9 cellular contexts compared by ENCODE assay signal in genomic region chr1:1122078-1122811, GRCh38. TPM values are rescaled to one million over a fixed set of nuclear protein-coding genes. Genes with fewer than 3 reads are reported as not detected.
DNase-seq lines count a peak whose midpoint lies in the region; ATAC-seq and TF ChIP-seq lines count a peak whose summit lies in the region.
"Had no signal": no experiment of that assay in that cellular context is flagged by ENCODE, and none has a peak within 500 bp of the region (broad histone marks: within the 10 kb centered on the region; RNA-seq: fewer than 3 reads in every experiment).

No MANE protein-coding gene starts in this region.

- intact Hi-C loops in OCI-LY7 (cut with micrococcal nuclease; ENCODE audit: unreplicated experiment) (loop anchor here (1.0 to 2.0 kb wide), 3 partner anchors 91 to 171 kb away; no protein-coding TSS in a partner anchor), esophagus squamous epithelium (cut with DNase I) (loop anchor here (5.0 to 10.0 kb wide), 2 partner anchors 123 to 170 kb away; partner anchors contain the start of gene C1QTNF12)

- H3K79me2 ChIP-seq in OCI-LY7 (ENCODE audit: insufficient read depth, low read depth, low read length), result no peaks in the 10 kb centered on the region

- peak overlapping the region; percentile 55; the same call in 1 of the 2 replicates for H2AFZ ChIP-seq in OCI-LY7 (ENCODE audit: low read length)

- TF ChIP-seq POLR2A in esophagus squamous epithelium (IDR thresholded peaks at IDR 0.05), result no peak

- H3K4me1 ChIP-seq in OCI-LY7 (ENCODE audit: insufficient read depth, low read length, poor library complexity, severe bottlenecking) (no peaks in the 10 kb centered on the region), esophagus squamous epithelium (peaks cover 9 to 19% (median 9%) of the 10 kb centered on the region in 3 donors)

- no peaks in the 10 kb centered on the region for H3K36me3 ChIP-seq in OCI-LY7 (ENCODE audit: insufficient read depth, low read length)
- H3K36me3 ChIP-seq in esophagus squamous epithelium, result no peaks in the 10 kb centered on the region

- ATAC-seq in HG03097 (IDR thresholded peaks at IDR 0.05; ENCODE audit: low FRiP score, unreplicated experiment) (peak; percentile 46), HG02852 (IDR thresholded peaks at IDR 0.05; ENCODE audit: unreplicated experiment) (no peak)
- ATAC-seq in naive thymus-derived CD8-positive, alpha-beta T cell, result peak; percentile 98 to 99

- H3K4me1 Mint-ChIP-seq in naive thymus-derived CD8-positive, alpha-beta T cell, result peaks cover 0 to 20% (median 8%) of the 10 kb centered on the region in 4 donors

- H3K4me3 ChIP-seq in OCI-LY7 (ENCODE audit: low read depth, low read length, poor library complexity, severe bottlenecking), result peak overlapping the region; percentile 15
- H3K4me3 ChIP-seq in esophagus squamous epithelium, result peak overlapping the region; percentile 7 to 58 (median 29)

- no peaks in the 10 kb centered on the region for H3K9me3 ChIP-seq in OCI-LY7 (ENCODE audit: low read length)
- H3K9me3 ChIP-seq in esophagus squamous epithelium, result no peaks in the 10 kb centered on the region

- peaks cover 0 to 3% (median 0%) of the 10 kb centered on the region in 5 donors for H3K27me3 Mint-ChIP-seq in naive thymus-derived CD8-positive, alpha-beta T cell

- peak; percentile 83 for TF ChIP-seq CTCF in OCI-LY7 (conservative IDR thresholded peaks at IDR 0.05; ENCODE audit: low read length)
- peak; percentile 90 to 96 (median 92) for TF ChIP-seq CTCF in esophagus squamous epithelium (IDR thresholded peaks at IDR 0.05)

- no peaks in the 10 kb centered on the region for H3K9me2 ChIP-seq in OCI-LY7 (ENCODE audit: insufficient read depth, low read length)

- 0 to 10% methylated on average over 2 to 3 of the region's 39 CpGs for WGBS in esophagus squamous epithelium, 2 donors

- peaks cover 0 to 73% (median 0%) of the 10 kb centered on the region in 4 donors for H3K27me3 ChIP-seq in esophagus squamous epithelium

- H3K27ac Mint-ChIP-seq in naive thymus-derived CD8-positive, alpha-beta T cell, result no peak overlapping the region

- H3K27ac ChIP-seq in OCI-LY7 (ENCODE audit: low read depth, low read length, poor library complexity, severe bottlenecking), result no peak overlapping the region
- no peak overlapping the region for H3K27ac ChIP-seq in esophagus squamous epithelium

- peak overlapping the region in 5 of 10 donors; percentile 13 to 77 (median 38) for H3K4me3 Mint-ChIP-seq in naive thymus-derived CD8-positive, alpha-beta T cell

- POLR2A ChIA-PET in OCI-LY7 (lab: Charles Lee), result no interaction called here
- POLR2A ChIA-PET in naive thymus-derived CD8-positive, alpha-beta T cell (lab: Charles Lee), result interaction anchor here (0.5 to 2.4 kb wide), 11 partner anchors 36 to 277 kb away, joined by 3 to 15 read pairs (median 4); partner anchors contain the start of genes AURKAIP1, CCNL2, TTLL10 and UBE2J2

- H3K4me2 ChIP-seq in OCI-LY7 (ENCODE audit: low read length), result peak overlapping the region; percentile 53

- H4K20me1 ChIP-seq in OCI-LY7 (ENCODE audit: insufficient read depth, low read length), result no peaks in the 10 kb centered on the region

- CTCF ChIA-PET in OCI-LY7 (lab: Charles Lee; ENCODE audit: unreplicated experiment), result interaction anchor here (0.7 kb wide), 1 partner anchor 151 kb away, joined by 11 read pairs; the partner anchor contains the start of gene UBE2J2

- H3K36me3 Mint-ChIP-seq in naive thymus-derived CD8-positive, alpha-beta T cell, result no peaks in the 10 kb centered on the region

- no TSS peak for BruUV-seq in OCI-LY7 (replicated peaks; lab: Mats Ljungman, UMichigan)

- no peaks in the 10 kb centered on the region for H3K9me3 Mint-ChIP-seq in naive thymus-derived CD8-positive, alpha-beta T cell

- peak; percentile 77 for DNase-seq in ELR (ENCODE audit: low read depth)
- DNase-seq in OCI-LY7 (ENCODE audit: low spot score), result peak; percentile 81
- peak; percentile 89 for DNase-seq in activated T-cell treated with anti-CD3 and anti-CD28 coated beads, Interleukin-2, amount 50 U/mL, for 1 hour
- no peak for DNase-seq in esophagus squamous epithelium (lab: John Stamatoyannopoulos, UW)
- peak; percentile 69 to 91 (median 82) for DNase-seq in naive thymus-derived CD8-positive, alpha-beta T cell
- peak; percentile 68 to 75 for DNase-seq in stimulated activated CD8-positive, alpha-beta memory T cell treated with anti-CD3 and anti-CD28 coated beads, Interleukin-7, amount 100 ng/mL, for 4 hours (ENCODE audit: low read depth in 2 of 2)

RNA-seq across cellular contexts. Expression of gene C1orf159, which starts 6.4 kb away (rescaled TPM):
- 13.1 and 27.6 TPM in 2 replicates for total RNA-seq in OCI-LY7 (2014; rRNA removed; shearing (Covaris generic))
- total RNA-seq in OCI-LY7 (2022) (24.1 and 24.5 TPM in 2 replicates), esophagus squamous epithelium (10 to 100 TPM in 3 of 4 donors, 1 to 10 TPM in 1; 6.9 to 19.6 (median 14.7) TPM)
- total RNA-seq in naive thymus-derived CD8-positive, alpha-beta T cell, result 10 to 100 TPM; 24.9 to 26.5 TPM
- polyA plus RNA-seq in naive thymus-derived CD8-positive, alpha-beta T cell, result 10 to 100 TPM in 1 of 3 donors, 1 to 10 TPM in 2; 3.2 to 10.7 (median 6.2) TPM

RNA-seq across cellular contexts. Expression of gene RNF223, which starts 48.1 kb away (rescaled TPM):
- total RNA-seq in OCI-LY7 (2014; rRNA removed; shearing (Covaris generic)), result not detected in 2 replicates
- not detected in 2 replicates for total RNA-seq in OCI-LY7 (2022)
- total RNA-seq in esophagus squamous epithelium, result 10 to 100 TPM; 11.8 to 25.3 (median 12.3) TPM
- not detected for total RNA-seq in naive thymus-derived CD8-positive, alpha-beta T cell
- polyA plus RNA-seq in naive thymus-derived CD8-positive, alpha-beta T cell, result not detected
- total RNA-seq: mononuclear cell had no signal

RNA-seq across cellular contexts. Expression of gene TTLL10, which starts 51.4 kb away (rescaled TPM):
- total RNA-seq in OCI-LY7 (2014; rRNA removed; shearing (Covaris generic)), result not detected in 2 replicates
- total RNA-seq in OCI-LY7 (2022) (not detected in 2 replicates), esophagus squamous epithelium (under 1 TPM in 2 of 4 donors, not detected in 2; 0.19 to 0.44 TPM)
- not detected for total RNA-seq in naive thymus-derived CD8-positive, alpha-beta T cell
- polyA plus RNA-seq in naive thymus-derived CD8-positive, alpha-beta T cell, result not detected

Comparison
In these comparisons a context has a peak if more than half of its experiments do, and no peak if none do; other contexts are left out.
1. RNA of gene RNF223, which starts 48.1 kb away (total RNA-seq): 11.8 to 25.3 TPM in esophagus squamous epithelium; not detected in naive thymus-derived CD8-positive, alpha-beta T cell and not detected in OCI-LY7; every median in the first group is over 10 times any median in the second.